In genomic region chr7:139634087-139634486, GRCh38 we compare ENCODE assay signal across 14 cellular contexts.
"Had no signal": no experiment of that assay in that cellular context is flagged by ENCODE, and none has a peak within 500 bp of the region (broad histone marks: within the 10 kb centered on the region; RNA-seq: fewer than 3 reads in every experiment).

No MANE protein-coding gene starts in this region.

- H2AFZ ChIP-seq: hepatocyte had no signal

- H3K27ac ChIP-seq: epithelial cell of prostate, gastrocnemius medialis, hepatocyte, upper lobe of right lung had no signal

- ATAC-seq: activated CD4-positive, CD25-positive, alpha-beta regulatory T cell treated with anti-CD3 and anti-CD28 coated beads, Interleukin-2, amount 50 U/mL, for 24 hours; activated T-helper 17 cell treated with anti-CD3 and anti-CD28 coated beads, Interleukin-2, amount 50 U/mL, for 72 hours; effector memory CD8-positive, alpha-beta T cell; gastrocnemius medialis; upper lobe of right lung had no signal

- H3K4me3 Mint-ChIP-seq: activated CD4-positive, alpha-beta memory T cell treated with anti-CD3 and anti-CD28 coated beads, Interleukin-2, amount 10 ng/mL, durations not matched to agents 7 days and 5 days; activated T-helper 17 cell treated with anti-CD3 and anti-CD28 coated beads, Interleukin-2, amount 50 U/mL, for 72 hours; brain; effector memory CD8-positive, alpha-beta T cell had no signal

- H3K27me3 ChIP-seq: gastrocnemius medialis, hepatocyte, upper lobe of right lung had no signal

- H3K9ac ChIP-seq: SK-N-SH had no signal

- H3K4me2 ChIP-seq: hepatocyte, SK-N-SH had no signal

- H3K4me1 ChIP-seq: gastrocnemius medialis, upper lobe of right lung had no signal

- H3K9me3 ChIP-seq: gastrocnemius medialis, SK-N-SH, upper lobe of right lung had no signal

- H3K4me3 ChIP-seq: gastrocnemius medialis, hepatocyte, upper lobe of right lung had no signal

- H3K27ac Mint-ChIP-seq: activated CD4-positive, alpha-beta memory T cell treated with anti-CD3 and anti-CD28 coated beads, Interleukin-2, amount 10 ng/mL, durations not matched to agents 7 days and 5 days; activated T-helper 17 cell treated with anti-CD3 and anti-CD28 coated beads, Interleukin-2, amount 50 U/mL, for 72 hours; effector memory CD8-positive, alpha-beta T cell had no signal

- DNase-seq: activated CD4-positive, alpha-beta memory T cell treated with anti-CD3 and anti-CD28 coated beads, Interleukin-2, amount 10 ng/mL, durations not matched to agents 7 days and 5 days; activated CD8-positive, alpha-beta memory T cell treated with anti-CD3 and anti-CD28 coated beads, Interleukin-2, amount 50 U/mL, for 48 hours; activated naive CD4-positive, alpha-beta T cell treated with anti-CD3 and anti-CD28 coated beads, Interleukin-2, amount 50 U/mL, for 16 hours; effector memory CD8-positive, alpha-beta T cell; gastrocnemius medialis; SK-N-SH; stimulated activated CD4-positive, alpha-beta T cell treated with anti-CD3 and anti-CD28 coated beads, Interleukin-2, amount 100 ng/mL, for 48 hours; stimulated activated naive CD4-positive, alpha-beta T cell treated with Interleukin-2 at 50 U/mL for 16 hours; upper lobe of right lung had no signal

- H3K9me3 Mint-ChIP-seq: activated CD4-positive, alpha-beta memory T cell treated with anti-CD3 and anti-CD28 coated beads, Interleukin-2, amount 10 ng/mL, durations not matched to agents 7 days and 5 days; activated T-helper 17 cell treated with anti-CD3 and anti-CD28 coated beads, Interleukin-2, amount 50 U/mL, for 72 hours; effector memory CD8-positive, alpha-beta T cell had no signal

- H3K27me3 Mint-ChIP-seq: activated CD4-positive, alpha-beta memory T cell treated with anti-CD3 and anti-CD28 coated beads, Interleukin-2, amount 10 ng/mL, durations not matched to agents 7 days and 5 days; activated T-helper 17 cell treated with anti-CD3 and anti-CD28 coated beads, Interleukin-2, amount 50 U/mL, for 72 hours; brain; effector memory CD8-positive, alpha-beta T cell had no signal
